In the genomic region with DNA sequence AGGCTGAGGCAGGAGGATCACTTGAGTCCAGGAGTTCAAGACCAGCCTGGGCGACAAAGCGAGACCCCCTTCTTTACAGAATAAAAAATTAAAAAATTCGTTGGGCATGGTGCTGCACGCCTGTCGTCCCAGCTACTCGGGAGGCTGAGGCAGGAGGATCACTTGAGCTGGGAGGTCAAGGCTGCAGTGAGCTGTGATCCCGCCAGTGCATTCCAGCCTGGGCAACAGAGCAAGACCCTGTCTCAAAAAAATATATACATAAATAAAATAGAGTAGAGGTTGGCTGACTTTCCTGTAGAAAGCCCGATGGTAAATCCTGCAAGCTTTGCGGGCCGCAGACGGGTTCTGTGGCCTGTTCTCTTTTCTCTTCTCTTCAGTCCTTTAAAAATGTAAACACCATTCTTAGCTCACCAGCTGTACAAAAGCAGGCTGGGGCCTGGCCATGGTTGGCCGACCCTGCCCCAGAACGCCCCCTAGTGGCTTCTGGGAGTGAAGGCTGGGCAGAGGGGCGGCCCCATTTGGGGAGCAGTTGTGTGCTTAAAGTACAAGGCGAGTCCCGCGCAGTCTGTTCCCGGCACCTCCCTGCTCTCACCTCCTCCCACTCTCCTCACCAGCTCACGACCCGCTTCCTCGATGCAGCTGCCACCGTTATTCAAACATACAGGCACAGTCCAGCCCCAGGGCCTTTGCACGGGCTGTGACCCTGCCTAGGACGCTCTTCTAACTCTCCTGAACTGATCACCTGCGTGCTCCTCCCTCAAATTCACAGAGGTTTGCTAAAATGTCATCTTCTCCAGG, we compare ENCODE assay signal across 8 cellular contexts.
DNase-seq lines count a peak whose midpoint lies in the region; FAIRE-seq and TF ChIP-seq lines count a peak whose summit lies in the region.
"Not testable (repeated sequence)": the region's sequence is repeated elsewhere in the genome, so short reads cannot be mapped to it uniquely, and the experiment has no call there.

No MANE protein-coding gene starts in this region.

- peak overlapping the region; percentile 62 for H3K4me2 ChIP-seq in OCI-LY7 (ENCODE audit: low read length)
- not testable (repeated sequence) for H3K4me2 ChIP-seq in hepatocyte

- FAIRE-seq in GM12891 (lab: Jason Lieb, UNC), result not testable (repeated sequence)

- H3K9me3 Mint-ChIP-seq in progenitor cell of endocrine pancreas (ENCODE audit: low read depth), result not testable (repeated sequence)

- H3K27ac ChIP-seq in 22Rv1; HL-60 (replicated peaks); hepatocyte: not testable (repeated sequence)
- peak overlapping the region; percentile 61 for H3K27ac ChIP-seq in OCI-LY7 (ENCODE audit: low read depth, low read length, poor library complexity, severe bottlenecking)

- POLR2A ChIA-PET in OCI-LY7 (lab: Charles Lee), result interaction anchor here (0.6 kb wide), 1 partner anchor 115 kb away, joined by 12 read pairs; no protein-coding TSS in a partner anchor

- peak; percentile 78 for TF ChIP-seq CTCF in 22Rv1 (IDR thresholded peaks at IDR 0.05)
- TF ChIP-seq CTCF in HL-60 (IDR thresholded peaks at IDR 0.05; ENCODE audit: insufficient read depth, low read length), result peak; percentile 32
- TF ChIP-seq CTCF in OCI-LY7 (conservative IDR thresholded peaks at IDR 0.05; ENCODE audit: low read length), result peak; percentile 82
- peak; percentile 64 for TF ChIP-seq CTCF in cardiac fibroblast (IDR thresholded peaks at IDR 0.05; ENCODE audit: low read depth, low read length)
- peak; percentile 57 for TF ChIP-seq CTCF in hepatocyte (IDR thresholded peaks at IDR 0.05; ENCODE audit: poor library complexity)
- peak; percentile 65 for TF ChIP-seq CTCF in progenitor cell of endocrine pancreas (IDR thresholded peaks at IDR 0.05; ENCODE audit: unreplicated experiment)

- not testable (repeated sequence) for H3K4me1 Mint-ChIP-seq in progenitor cell of endocrine pancreas (ENCODE audit: low read depth)

- H4K20me1 ChIP-seq in OCI-LY7 (ENCODE audit: insufficient read depth, low read length), result not testable (repeated sequence)
- H4K20me1 ChIP-seq in hepatocyte (ENCODE audit: insufficient read depth, poor library complexity, severe bottlenecking), result peaks cover 88% of the 10 kb centered on the region

- CTCF ChIA-PET in OCI-LY7 (lab: Charles Lee; ENCODE audit: unreplicated experiment), result not testable (repeated sequence)

- not testable (repeated sequence) for H2AFZ ChIP-seq in OCI-LY7 (ENCODE audit: low read length); hepatocyte

- H3K4me3 ChIP-seq in HL-60 (replicated peaks; ENCODE audit: insufficient read depth, low read length); OCI-LY7 (ENCODE audit: low read depth, low read length, poor library complexity, severe bottlenecking); cardiac fibroblast (replicated peaks in 1 of 2; ENCODE audit: low read depth in 2 of 2, low read length in 2 of 2); hepatocyte: not testable (repeated sequence)

- intact Hi-C loops in OCI-LY7 (cut with micrococcal nuclease; ENCODE audit: unreplicated experiment), result loop anchor here (5.0 kb wide), 1 partner anchor 373 kb away; no protein-coding TSS in a partner anchor

- not testable (repeated sequence) for H3K4me3 Mint-ChIP-seq in progenitor cell of endocrine pancreas (ENCODE audit: low read depth)

- not testable (repeated sequence) for H3K9me2 ChIP-seq in OCI-LY7 (ENCODE audit: insufficient read depth, low read length); hepatocyte (replicated peaks; ENCODE audit: insufficient read depth)

- H3K27me3 ChIP-seq in HL-60 (ENCODE audit: insufficient read depth, poor library complexity, severe bottlenecking); hepatocyte: not testable (repeated sequence)

- H3K9me3 ChIP-seq in OCI-LY7 (ENCODE audit: low read length); hepatocyte (ENCODE audit: low read depth): not testable (repeated sequence)

- peak overlapping the region; percentile 56 for H3K27ac Mint-ChIP-seq in progenitor cell of endocrine pancreas

- DNase-seq in GM12891 (ENCODE audit: insufficient read length, low spot score), result not testable (repeated sequence)
- peak in 1 of 2 experiments; percentile 77 for DNase-seq in HL-60 (ENCODE audit: low read depth in 1 of 2, low spot score in 1 of 2)
- peak; percentile 79 for DNase-seq in OCI-LY7 (ENCODE audit: low spot score)
- DNase-seq in activated CD4-positive, alpha-beta T cell treated with anti-CD3 and anti-CD28 coated beads, Interleukin-2, amount 50 U/mL, for 48 hours, result peak; percentile 54 to 65
- DNase-seq in cardiac fibroblast (ENCODE audit: low read depth in 2 of 2), result peak; percentile 52
- peak; percentile 49 for DNase-seq in hepatocyte (ENCODE audit: low spot score)
- DNase-seq in progenitor cell of endocrine pancreas (ENCODE audit: low spot score, unreplicated experiment), result peak; percentile 30

- H3K36me3 Mint-ChIP-seq in progenitor cell of endocrine pancreas (ENCODE audit: insufficient read depth), result not testable (repeated sequence)

- peaks cover 13% of the 10 kb centered on the region; the same call in 1 of the 2 replicates for H3K36me3 ChIP-seq in OCI-LY7 (ENCODE audit: insufficient read depth, low read length)
- not testable (repeated sequence) for H3K36me3 ChIP-seq in hepatocyte (replicated peaks; ENCODE audit: insufficient read depth, low read depth)

- not testable (repeated sequence) for BruUV-seq in OCI-LY7 (replicated peaks; lab: Mats Ljungman, UMichigan)

- TF ChIP-seq POLR2A in GM12891 (IDR thresholded peaks at IDR 0.05; ENCODE audit: low read depth, low read length), result not testable (repeated sequence)

- H3K79me2 ChIP-seq in OCI-LY7 (ENCODE audit: insufficient read depth, low read depth, low read length) (peaks cover 97% of the 10 kb centered on the region), hepatocyte (peaks cover 97% of the 10 kb centered on the region)

- peaks cover 50% of the 10 kb centered on the region for H3K4me1 ChIP-seq in OCI-LY7 (ENCODE audit: insufficient read depth, low read length, poor library complexity, severe bottlenecking)
- H3K4me1 ChIP-seq in hepatocyte (ENCODE audit: insufficient read depth), result not testable (repeated sequence)

- 77% methylated on average over 25 of the region's 25 CpGs for WGBS in hepatocyte (ENCODE audit: low lambda C conversion rate, missing lambda C conversion rate)

- H3K27me3 Mint-ChIP-seq in progenitor cell of endocrine pancreas, result not testable (repeated sequence)

TF ChIP-seq in GM12891, 5 proteins besides CTCF, POLR2A, EP300 and RAD21:
- TF ChIP-seq PAX5 (IDR thresholded peaks at IDR 0.05; ENCODE audit: insufficient read depth, low read length, severe bottlenecking), result peak; percentile 97

Comparison
In these comparisons a context has a peak if more than half of its experiments do, and no peak if none do; other contexts are left out.
1. CTCF ChIP-seq: peak in every context shown above with its lines; median percentile 82 in OCI-LY7; 78 in 22Rv1; 65 in progenitor cell of endocrine pancreas; 64 in cardiac fibroblast; 57 in hepatocyte; 32 in HL-60.